Comparison of ENCODE assay signal across 1 cellular context in the genomic region with DNA sequence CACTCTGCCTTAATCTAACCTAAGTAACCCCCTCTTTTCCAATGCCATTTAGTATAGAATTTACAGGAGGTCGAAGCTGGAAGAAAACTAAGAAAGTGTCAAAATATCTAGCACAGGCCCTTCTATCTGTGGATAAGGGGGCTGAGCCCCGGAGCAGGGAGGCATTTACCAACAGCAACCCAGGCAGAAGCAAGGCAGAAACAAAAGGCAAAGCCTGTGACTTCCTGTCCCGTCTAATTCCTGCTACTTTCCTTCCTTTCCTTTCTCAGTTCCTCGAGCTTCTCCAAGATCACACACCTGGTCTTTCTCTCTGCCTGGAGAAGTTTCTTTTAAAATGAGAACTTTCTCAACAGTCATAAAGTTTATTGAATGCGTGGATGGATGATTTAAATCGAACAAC.
TF ChIP-seq lines count a peak whose summit lies in the region.

No MANE protein-coding gene starts in this region.

TF ChIP-seq in GM23338, 12 proteins besides CTCF, POLR2A, EP300 and RAD21 (continued from another document):
- TF ChIP-seq, protein P1, sequence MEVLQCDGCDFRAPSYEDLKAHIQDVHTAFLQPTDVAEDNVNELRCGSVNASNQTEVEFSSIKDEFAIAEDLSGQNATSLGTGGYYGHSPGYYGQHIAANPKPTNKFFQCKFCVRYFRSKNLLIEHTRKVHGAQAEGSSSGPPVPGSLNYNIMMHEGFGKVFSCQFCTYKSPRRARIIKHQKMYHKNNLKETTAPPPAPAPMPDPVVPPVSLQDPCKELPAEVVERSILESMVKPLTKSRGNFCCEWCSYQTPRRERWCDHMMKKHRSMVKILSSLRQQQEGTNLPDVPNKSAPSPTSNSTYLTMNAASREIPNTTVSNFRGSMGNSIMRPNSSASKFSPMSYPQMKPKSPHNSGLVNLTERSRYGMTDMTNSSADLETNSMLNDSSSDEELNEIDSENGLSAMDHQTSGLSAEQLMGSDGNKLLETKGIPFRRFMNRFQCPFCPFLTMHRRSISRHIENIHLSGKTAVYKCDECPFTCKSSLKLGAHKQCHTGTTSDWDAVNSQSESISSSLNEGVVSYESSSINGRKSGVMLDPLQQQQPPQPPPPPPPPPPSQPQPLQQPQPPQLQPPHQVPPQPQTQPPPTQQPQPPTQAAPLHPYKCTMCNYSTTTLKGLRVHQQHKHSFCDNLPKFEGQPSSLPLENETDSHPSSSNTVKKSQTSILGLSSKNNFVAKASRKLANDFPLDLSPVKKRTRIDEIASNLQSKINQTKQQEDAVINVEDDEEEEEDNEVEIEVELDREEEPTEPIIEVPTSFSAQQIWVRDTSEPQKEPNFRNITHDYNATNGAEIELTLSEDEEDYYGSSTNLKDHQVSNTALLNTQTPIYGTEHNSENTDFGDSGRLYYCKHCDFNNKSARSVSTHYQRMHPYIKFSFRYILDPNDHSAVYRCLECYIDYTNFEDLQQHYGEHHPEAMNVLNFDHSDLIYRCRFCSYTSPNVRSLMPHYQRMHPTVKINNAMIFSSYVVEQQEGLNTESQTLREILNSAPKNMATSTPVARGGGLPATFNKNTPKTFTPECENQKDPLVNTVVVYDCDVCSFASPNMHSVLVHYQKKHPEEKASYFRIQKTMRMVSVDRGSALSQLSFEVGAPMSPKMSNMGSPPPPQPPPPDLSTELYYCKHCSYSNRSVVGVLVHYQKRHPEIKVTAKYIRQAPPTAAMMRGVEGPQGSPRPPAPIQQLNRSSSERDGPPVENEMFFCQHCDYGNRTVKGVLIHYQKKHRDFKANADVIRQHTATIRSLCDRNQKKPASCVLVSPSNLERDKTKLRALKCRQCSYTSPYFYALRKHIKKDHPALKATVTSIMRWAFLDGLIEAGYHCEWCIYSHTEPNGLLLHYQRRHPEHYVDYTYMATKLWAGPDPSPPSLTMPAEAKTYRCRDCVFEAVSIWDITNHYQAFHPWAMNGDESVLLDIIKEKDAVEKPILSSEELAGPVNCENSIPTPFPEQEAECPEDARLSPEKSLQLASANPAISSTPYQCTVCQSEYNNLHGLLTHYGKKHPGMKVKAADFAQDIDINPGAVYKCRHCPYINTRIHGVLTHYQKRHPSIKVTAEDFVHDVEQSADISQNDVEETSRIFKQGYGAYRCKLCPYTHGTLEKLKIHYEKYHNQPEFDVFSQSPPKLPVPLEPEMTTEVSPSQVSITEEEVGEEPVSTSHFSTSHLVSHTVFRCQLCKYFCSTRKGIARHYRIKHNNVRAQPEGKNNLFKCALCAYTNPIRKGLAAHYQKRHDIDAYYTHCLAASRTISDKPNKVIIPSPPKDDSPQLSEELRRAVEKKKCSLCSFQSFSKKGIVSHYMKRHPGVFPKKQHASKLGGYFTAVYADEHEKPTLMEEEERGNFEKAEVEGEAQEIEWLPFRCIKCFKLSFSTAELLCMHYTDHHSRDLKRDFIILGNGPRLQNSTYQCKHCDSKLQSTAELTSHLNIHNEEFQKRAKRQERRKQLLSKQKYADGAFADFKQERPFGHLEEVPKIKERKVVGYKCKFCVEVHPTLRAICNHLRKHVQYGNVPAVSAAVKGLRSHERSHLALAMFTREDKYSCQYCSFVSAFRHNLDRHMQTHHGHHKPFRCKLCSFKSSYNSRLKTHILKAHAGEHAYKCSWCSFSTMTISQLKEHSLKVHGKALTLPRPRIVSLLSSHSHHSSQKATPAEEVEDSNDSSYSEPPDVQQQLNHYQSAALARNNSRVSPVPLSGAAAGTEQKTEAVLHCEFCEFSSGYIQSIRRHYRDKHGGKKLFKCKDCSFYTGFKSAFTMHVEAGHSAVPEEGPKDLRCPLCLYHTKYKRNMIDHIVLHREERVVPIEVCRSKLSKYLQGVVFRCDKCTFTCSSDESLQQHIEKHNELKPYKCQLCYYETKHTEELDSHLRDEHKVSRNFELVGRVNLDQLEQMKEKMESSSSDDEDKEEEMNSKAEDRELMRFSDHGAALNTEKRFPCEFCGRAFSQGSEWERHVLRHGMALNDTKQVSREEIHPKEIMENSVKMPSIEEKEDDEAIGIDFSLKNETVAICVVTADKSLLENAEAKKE (CRISPR knock-in tag; IDR thresholded peaks at IDR 0.05), result no peak
- TF ChIP-seq CREB1 (CRISPR knock-in tag; IDR thresholded peaks at IDR 0.05; ENCODE audit: low read depth) (no peak), POLR2AphosphoS5 (IDR thresholded peaks at IDR 0.05; ENCODE audit: low read depth) (no peak), NANOG (IDR thresholded peaks at IDR 0.05; ENCODE audit: borderline replicate concordance) (no peak), EZH2phosphoT487 (IDR thresholded peaks at IDR 0.05; ENCODE audit: unreplicated experiment) (no peak)
